ENCODE assay signal across 15 cellular contexts in the genomic region with DNA sequence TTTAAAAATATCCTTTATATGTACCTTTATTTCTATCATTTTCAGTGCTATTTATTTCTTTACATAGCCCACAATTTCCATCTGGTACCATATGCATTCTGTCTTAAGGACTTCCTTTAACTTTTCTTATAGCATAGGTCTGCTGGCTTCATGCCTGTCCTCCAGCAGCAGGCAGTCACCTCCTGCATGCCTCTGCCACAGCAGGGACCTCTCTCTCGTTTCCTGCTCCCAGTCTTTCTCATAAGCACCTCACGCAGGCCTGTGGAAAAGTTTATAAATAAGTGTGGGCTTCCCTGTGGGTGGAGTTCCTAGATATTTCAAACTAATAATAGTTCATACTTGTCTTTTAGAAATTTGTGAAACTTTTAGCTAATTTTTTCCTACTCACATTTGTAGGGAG.
DNase-seq lines count a peak whose midpoint lies in the region; ATAC-seq and TF ChIP-seq lines count a peak whose summit lies in the region.
"Had no signal": no experiment of that assay in that cellular context is flagged by ENCODE, and none has a peak within 500 bp of the region (broad histone marks: within the 10 kb centered on the region; RNA-seq: fewer than 3 reads in every experiment).

No MANE protein-coding gene starts in this region.

- ATAC-seq in activated naive CD8-positive, alpha-beta T cell treated with anti-CD3 and anti-CD28 coated beads, Interleukin-2, amount 50 U/mL, for 24 hours: peak; percentile 24
- ATAC-seq in psoas muscle: peak in 3 of 4 donors; percentile 32 to 63 (median 62)
- ATAC-seq: HCT116 had no signal

- no peak overlapping the region for H3K4me3 Mint-ChIP-seq in activated naive CD8-positive, alpha-beta T cell treated with anti-CD3 and anti-CD28 coated beads, Interleukin-2, amount 50 U/mL, for 24 hours
- H3K4me3 Mint-ChIP-seq in activated naive CD8-positive, alpha-beta T cell treated with anti-CD3 and anti-CD28 coated beads for 36 hours: no peak overlapping the region
- no peak overlapping the region for H3K4me3 Mint-ChIP-seq in nephron progenitor cell
- H3K4me3 Mint-ChIP-seq: CD4-positive, alpha-beta memory T cell had no signal

- 22 to 27% (median 24%) methylated on average over 2 of the region's 2 CpGs for whole genome bisulfite sequencing in psoas muscle, 3 donors

- H3K27ac Mint-ChIP-seq in activated naive CD8-positive, alpha-beta T cell treated with anti-CD3 and anti-CD28 coated beads, Interleukin-2, amount 50 U/mL, for 24 hours: no peak overlapping the region
- H3K27ac Mint-ChIP-seq in activated naive CD8-positive, alpha-beta T cell treated with anti-CD3 and anti-CD28 coated beads for 36 hours: no peak overlapping the region
- no peak overlapping the region for H3K27ac Mint-ChIP-seq in nephron progenitor cell
- H3K27ac Mint-ChIP-seq: CD4-positive, alpha-beta memory T cell had no signal

- H3K4me3 ChIP-seq in choroid plexus epithelial cell (ENCODE audit: low read depth, low read length) (no peak overlapping the region), psoas muscle (no peak overlapping the region)

- intact Hi-C loops in psoas muscle (cut with DNase I): loop anchor here in 1 of 2 donors (10.0 kb wide), 1 partner anchor 199 kb away; no protein-coding TSS in a partner anchor

- no peaks in the 10 kb centered on the region for H3K27me3 Mint-ChIP-seq in activated naive CD8-positive, alpha-beta T cell treated with anti-CD3 and anti-CD28 coated beads, Interleukin-2, amount 50 U/mL, for 24 hours
- no peaks in the 10 kb centered on the region for H3K27me3 Mint-ChIP-seq in activated naive CD8-positive, alpha-beta T cell treated with anti-CD3 and anti-CD28 coated beads for 36 hours
- no peaks in the 10 kb centered on the region for H3K27me3 Mint-ChIP-seq in nephron progenitor cell (ENCODE audit: low read depth, poor library complexity)
- H3K27me3 Mint-ChIP-seq: CD4-positive, alpha-beta memory T cell had no signal

- TF ChIP-seq CTCF in choroid plexus epithelial cell (conservative IDR thresholded peaks at IDR 0.05; ENCODE audit: low read depth, low read length) (no peak), psoas muscle (IDR thresholded peaks at IDR 0.05) (no peak), GM20000 (IDR thresholded peaks at IDR 0.05; ENCODE audit: extremely low read depth, missing control alignments) (no peak), nephron progenitor cell (IDR thresholded peaks at IDR 0.05) (no peak)

- no peaks in the 10 kb centered on the region for H3K9me3 Mint-ChIP-seq in activated naive CD8-positive, alpha-beta T cell treated with anti-CD3 and anti-CD28 coated beads, Interleukin-2, amount 50 U/mL, for 24 hours
- peaks cover 7% of the 10 kb centered on the region for H3K9me3 Mint-ChIP-seq in activated naive CD8-positive, alpha-beta T cell treated with anti-CD3 and anti-CD28 coated beads for 36 hours
- no peaks in the 10 kb centered on the region for H3K9me3 Mint-ChIP-seq in nephron progenitor cell

- H3K27ac ChIP-seq in psoas muscle: peak overlapping the region; percentile 31
- H3K27ac ChIP-seq: C4-2B had no signal

- no peak for DNase-seq in activated naive CD8-positive, alpha-beta T cell treated with anti-CD3 and anti-CD28 coated beads, Interleukin-2, amount 50 U/mL, for 24 hours
- DNase-seq in activated naive CD8-positive, alpha-beta T cell treated with anti-CD3 and anti-CD28 coated beads for 36 hours: no peak
- DNase-seq in NCI-H69 (lab: John Stamatoyannopoulos, UW): peak; percentile 10
- peak; percentile 5 for DNase-seq in choroid plexus epithelial cell (ENCODE audit: low read depth)
- DNase-seq in psoas muscle: no peak
- no peak for DNase-seq in GM03348 (ENCODE audit: low spot score)
- DNase-seq in GM20000 (ENCODE audit: low spot score): no peak
- DNase-seq in nephron progenitor cell: no peak
- DNase-seq: 8988T; BE2C; CD4-positive, alpha-beta memory T cell; DMS79; IMR-90 had no signal

- no peaks in the 10 kb centered on the region for H3K9me3 ChIP-seq in psoas muscle
- H3K9me3 ChIP-seq: BE2C had no signal

- peaks cover 52% of the 10 kb centered on the region for H3K4me1 ChIP-seq in psoas muscle

- H3K36me3 Mint-ChIP-seq in activated naive CD8-positive, alpha-beta T cell treated with anti-CD3 and anti-CD28 coated beads, Interleukin-2, amount 50 U/mL, for 24 hours (ENCODE audit: low read depth): no peaks in the 10 kb centered on the region
- peaks cover 15% of the 10 kb centered on the region for H3K36me3 Mint-ChIP-seq in activated naive CD8-positive, alpha-beta T cell treated with anti-CD3 and anti-CD28 coated beads for 36 hours
- no peaks in the 10 kb centered on the region for H3K36me3 Mint-ChIP-seq in nephron progenitor cell (ENCODE audit: low read depth)
- H3K36me3 Mint-ChIP-seq: CD4-positive, alpha-beta memory T cell had no signal

- no peaks in the 10 kb centered on the region for H3K36me3 ChIP-seq in psoas muscle (ENCODE audit: insufficient read depth in 1 of 2, low read depth in 1 of 2)
- H3K36me3 ChIP-seq: BE2C had no signal

- H3K27me3 ChIP-seq in psoas muscle (ENCODE audit: insufficient read depth in 3 of 3, low read length in 2 of 3): no peaks in the 10 kb centered on the region
- H3K27me3 ChIP-seq: BE2C had no signal

- peaks cover 15% of the 10 kb centered on the region for H3K4me1 Mint-ChIP-seq in activated naive CD8-positive, alpha-beta T cell treated with anti-CD3 and anti-CD28 coated beads, Interleukin-2, amount 50 U/mL, for 24 hours
- peaks cover 15% of the 10 kb centered on the region for H3K4me1 Mint-ChIP-seq in activated naive CD8-positive, alpha-beta T cell treated with anti-CD3 and anti-CD28 coated beads for 36 hours
- H3K4me1 Mint-ChIP-seq in nephron progenitor cell: peaks cover 13% of the 10 kb centered on the region

Comparison
In these comparisons a context has a peak if more than half of its experiments do, and no peak if none do; other contexts are left out.
1. DNase-seq: peak in NCI-H69 (single experiment) and choroid plexus epithelial cell (single experiment); none in activated naive CD8-positive, alpha-beta T cell treated with anti-CD3 and anti-CD28 coated beads, Interleukin-2, amount 50 U/mL, for 24 hours (single experiment), activated naive CD8-positive, alpha-beta T cell treated with anti-CD3 and anti-CD28 coated beads for 36 hours (single experiment), psoas muscle (0 of 2), GM03348 (single experiment), GM20000 (single experiment) and nephron progenitor cell (single experiment).